9 cellular contexts compared by ENCODE assay signal in the genomic region with DNA sequence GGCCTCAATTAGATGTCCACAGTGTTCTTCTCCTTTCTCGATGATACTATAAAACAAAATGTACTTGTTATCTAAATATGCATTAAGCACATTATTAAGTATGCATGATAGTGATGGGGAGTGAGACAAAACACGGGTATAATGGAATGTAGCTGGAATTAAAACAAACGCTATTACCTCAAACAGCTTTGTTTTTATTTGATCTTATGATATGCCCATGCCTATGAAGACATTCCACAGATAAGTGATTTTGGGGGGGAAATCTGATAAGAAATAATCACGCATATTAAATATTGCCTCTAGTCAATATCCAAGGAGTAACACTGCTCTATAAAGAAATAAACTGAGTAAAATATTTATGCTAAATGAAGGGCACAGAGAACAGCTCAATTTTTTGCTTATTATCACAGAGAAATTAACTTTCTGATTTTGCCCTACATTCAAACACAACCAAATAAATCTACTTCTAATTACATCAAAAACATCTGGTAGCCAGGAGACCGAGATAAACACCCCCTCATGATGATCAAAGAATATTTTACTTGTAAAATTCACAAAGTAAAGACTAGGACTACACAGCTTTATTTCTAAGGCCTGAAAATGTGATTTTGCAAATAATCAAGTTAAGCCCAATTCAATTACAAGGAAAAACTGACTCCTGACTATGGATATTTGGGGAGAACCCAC. TPM values are rescaled to one million over a fixed set of nuclear protein-coding genes. Genes with fewer than 3 reads are reported as not detected.
DNase-seq lines count a peak whose midpoint lies in the region; ATAC-seq and TF ChIP-seq lines count a peak whose summit lies in the region.
"Had no signal": no experiment of that assay in that cellular context is flagged by ENCODE, and none has a peak within 500 bp of the region (broad histone marks: within the 10 kb centered on the region; RNA-seq: fewer than 3 reads in every experiment).

No MANE protein-coding gene starts in this region.

- peaks cover 32% of the 10 kb centered on the region for H3K36me3 Mint-ChIP-seq in activated naive CD4-positive, alpha-beta T cell treated with anti-CD3 and anti-CD28 coated beads for 36 hours (ENCODE audit: low read depth)
- peaks cover 22 to 46% of the 10 kb centered on the region in 2 donors for H3K36me3 Mint-ChIP-seq in stimulated activated naive B cell treated with anti-CD40 and anti-IgM and Interleukin-4, amounts not matched to agents 10 μg/mL and 1 μg/mL and 100 μg/mL, for 72 hours

- H3K9ac ChIP-seq in iPS-20b (ENCODE audit: low read depth, low read length) = no peak overlapping the region; the same call in 1 of the 2 replicates

- intact Hi-C loops in activated naive CD4-positive, alpha-beta T cell treated with anti-CD3 and anti-CD28 coated beads for 36 hours (cut with micrococcal nuclease) = no loop called here

- H3K9me3 ChIP-seq in iPS-20b (ENCODE audit: insufficient read depth, low read depth, low read length) = no peaks in the 10 kb centered on the region

- H3K4me1 Mint-ChIP-seq in activated naive CD4-positive, alpha-beta T cell treated with anti-CD3 and anti-CD28 coated beads for 36 hours (ENCODE audit: low read depth) = peaks cover 37% of the 10 kb centered on the region
- H3K4me1 Mint-ChIP-seq in stimulated activated naive B cell treated with anti-CD40 and anti-IgM and Interleukin-4, amounts not matched to agents 10 μg/mL and 1 μg/mL and 100 μg/mL, for 72 hours = peaks cover 14 to 35% of the 10 kb centered on the region in 2 donors

- H3K27me3 Mint-ChIP-seq in activated naive CD4-positive, alpha-beta T cell treated with anti-CD3 and anti-CD28 coated beads for 36 hours (ENCODE audit: low read depth) = no peaks in the 10 kb centered on the region
- H3K27me3 Mint-ChIP-seq in stimulated activated naive B cell treated with anti-CD40 and anti-IgM and Interleukin-4, amounts not matched to agents 10 μg/mL and 1 μg/mL and 100 μg/mL, for 72 hours = no peaks in the 10 kb centered on the region

- H3K27ac ChIP-seq in VCaP (peak overlapping the region; percentile 81; the same call in 1 of the 2 replicates), iPS-20b (ENCODE audit: low read length) (no peak overlapping the region)

- no peaks in the 10 kb centered on the region for H3K9me3 Mint-ChIP-seq in activated naive CD4-positive, alpha-beta T cell treated with anti-CD3 and anti-CD28 coated beads for 36 hours
- no peaks in the 10 kb centered on the region for H3K9me3 Mint-ChIP-seq in stimulated activated naive B cell treated with anti-CD40 and anti-IgM and Interleukin-4, amounts not matched to agents 10 μg/mL and 1 μg/mL and 100 μg/mL, for 72 hours

- H3K27me3 ChIP-seq in iPS-20b (ENCODE audit: insufficient read depth, low read length) = no peaks in the 10 kb centered on the region

- no peak for ATAC-seq in stimulated activated naive B cell treated with anti-CD40 and anti-IgM and Interleukin-4, amounts not matched to agents 10 μg/mL and 1 μg/mL and 100 μg/mL, for 72 hours (replicated peaks)
- ATAC-seq in GM19351 (IDR thresholded peaks at IDR 0.05; ENCODE audit: unreplicated experiment) = no peak

- H3K4me1 ChIP-seq in iPS-20b (ENCODE audit: insufficient read depth, low read length) = peaks cover 3% of the 10 kb centered on the region; the same call in 1 of the 2 replicates

- no peak for DNase-seq in activated naive CD4-positive, alpha-beta T cell treated with anti-CD3 and anti-CD28 coated beads for 36 hours
- DNase-seq in activated naive CD4-positive, alpha-beta T cell treated with anti-CD3 and anti-CD28 coated beads, Interleukin-2, amount 50 U/mL, for 16 hours = no peak
- DNase-seq in stimulated activated naive B cell treated with anti-CD40 and anti-IgM and Interleukin-4, amounts not matched to agents 10 μg/mL and 1 μg/mL and 100 μg/mL, for 72 hours = no peak
- DNase-seq in retina = no peak
- DNase-seq in epidermal melanocyte (ENCODE audit: insufficient read length, low spot score) = no peak

- no peak for TF ChIP-seq CTCF in VCaP (conservative IDR thresholded peaks at IDR 0.05)

- peaks cover 48% of the 10 kb centered on the region for H3K36me3 ChIP-seq in iPS-20b (ENCODE audit: insufficient read depth, low read depth, low read length)

- CTCF ChIA-PET in activated naive CD4-positive, alpha-beta T cell treated with anti-CD3 and anti-CD28 coated beads for 36 hours (lab: Charles Lee) = interaction anchor here (0.5 to 1.0 kb wide), 5 partner anchors 10 to 1314 kb away, joined by 3 to 4 read pairs (median 3); no protein-coding TSS in a partner anchor

- peak overlapping the region; percentile 82 for H3K4me3 Mint-ChIP-seq in activated naive CD4-positive, alpha-beta T cell treated with anti-CD3 and anti-CD28 coated beads for 36 hours
- peak overlapping the region; percentile 93 to 94 for H3K4me3 Mint-ChIP-seq in stimulated activated naive B cell treated with anti-CD40 and anti-IgM and Interleukin-4, amounts not matched to agents 10 μg/mL and 1 μg/mL and 100 μg/mL, for 72 hours

- H3K4me3 ChIP-seq in iPS-20b (ENCODE audit: low read length) = peak overlapping the region; percentile 98; the same call in 1 of the 2 replicates

- H3K27ac Mint-ChIP-seq in activated naive CD4-positive, alpha-beta T cell treated with anti-CD3 and anti-CD28 coated beads for 36 hours = peak overlapping the region; percentile 95
- H3K27ac Mint-ChIP-seq in stimulated activated naive B cell treated with anti-CD40 and anti-IgM and Interleukin-4, amounts not matched to agents 10 μg/mL and 1 μg/mL and 100 μg/mL, for 72 hours = peak overlapping the region; percentile 98

RNA-seq across cellular contexts. Expression of a gene that starts 1.9 kb away (rescaled TPM):
- total RNA-seq in activated naive CD4-positive, alpha-beta T cell treated with anti-CD3 and anti-CD28 coated beads for 36 hours = 100 to 1,000 TPM; 104 to 113 TPM

RNA-seq across cellular contexts. Expression of a gene that starts 14.9 kb away (rescaled TPM):
- 1 to 10 TPM in 1 of 2 experiments, under 1 TPM in 1; 0.72 to 1.5 TPM for total RNA-seq in activated naive CD4-positive, alpha-beta T cell treated with anti-CD3 and anti-CD28 coated beads for 36 hours

RNA-seq across cellular contexts. Expression of a gene that starts 27.5 kb away (rescaled TPM):
- total RNA-seq in activated naive CD4-positive, alpha-beta T cell treated with anti-CD3 and anti-CD28 coated beads for 36 hours = under 1 TPM; 0.26 to 0.57 TPM
- total RNA-seq: lung microvascular endothelial cell had no signal
